In genomic region chr2:174248187-174248997, GRCh38 we compare ENCODE assay signal across 1 cellular context.
TF ChIP-seq lines count a peak whose summit lies in the region.

Gene OLA1 (minus strand): TSS chr2:174248532. CDS start chr2:174246815, 1,717 bp downstream.

TF ChIP-seq in K562, 482 proteins besides CTCF, POLR2A, EP300 and RAD21 (continued from another document):
- TF ChIP-seq, protein P1, sequence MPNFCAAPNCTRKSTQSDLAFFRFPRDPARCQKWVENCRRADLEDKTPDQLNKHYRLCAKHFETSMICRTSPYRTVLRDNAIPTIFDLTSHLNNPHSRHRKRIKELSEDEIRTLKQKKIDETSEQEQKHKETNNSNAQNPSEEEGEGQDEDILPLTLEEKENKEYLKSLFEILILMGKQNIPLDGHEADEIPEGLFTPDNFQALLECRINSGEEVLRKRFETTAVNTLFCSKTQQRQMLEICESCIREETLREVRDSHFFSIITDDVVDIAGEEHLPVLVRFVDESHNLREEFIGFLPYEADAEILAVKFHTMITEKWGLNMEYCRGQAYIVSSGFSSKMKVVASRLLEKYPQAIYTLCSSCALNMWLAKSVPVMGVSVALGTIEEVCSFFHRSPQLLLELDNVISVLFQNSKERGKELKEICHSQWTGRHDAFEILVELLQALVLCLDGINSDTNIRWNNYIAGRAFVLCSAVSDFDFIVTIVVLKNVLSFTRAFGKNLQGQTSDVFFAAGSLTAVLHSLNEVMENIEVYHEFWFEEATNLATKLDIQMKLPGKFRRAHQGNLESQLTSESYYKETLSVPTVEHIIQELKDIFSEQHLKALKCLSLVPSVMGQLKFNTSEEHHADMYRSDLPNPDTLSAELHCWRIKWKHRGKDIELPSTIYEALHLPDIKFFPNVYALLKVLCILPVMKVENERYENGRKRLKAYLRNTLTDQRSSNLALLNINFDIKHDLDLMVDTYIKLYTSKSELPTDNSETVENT (CRISPR knock-in tag; IDR thresholded peaks at IDR 0.05) = peak; percentile 94
- TF ChIP-seq NRF1 (conservative IDR thresholded peaks at IDR 0.05 in 1 of 2, IDR thresholded peaks at IDR 0.05 in 1 of 2) (peak; percentile 91 to 92), RBFOX2 (IDR thresholded peaks at IDR 0.05; ENCODE audit: low read depth, low read length) (peak; percentile 97), MTA1 (IDR thresholded peaks at IDR 0.05; ENCODE audit: borderline replicate concordance) (no peak), ZNF121 (CRISPR knock-in tag; conservative IDR thresholded peaks at IDR 0.05) (no peak), ZNF174 (CRISPR knock-in tag; IDR thresholded peaks at IDR 0.05) (no peak), ZNF212 (CRISPR knock-in tag; IDR thresholded peaks at IDR 0.05) (no peak), NR3C1 (CRISPR knock-in tag; IDR thresholded peaks at IDR 0.05) (peak; percentile 48; the same call in 1 of the 2 replicates), TBP (optimal IDR thresholded peaks at IDR 0.05; ENCODE audit: low read depth, low read length) (peak; percentile 89), XRCC4 (IDR thresholded peaks at IDR 0.05; ENCODE audit: extremely low read depth, insufficient read depth, insufficient read length) (no peak), YBX1 (IDR thresholded peaks at IDR 0.05) (no peak), RBM17 (IDR thresholded peaks at IDR 0.05; ENCODE audit: borderline replicate concordance, low read depth, low read length) (no peak), DACH1 (IDR thresholded peaks at IDR 0.05; ENCODE audit: partially characterized antibody) (peak; percentile 23), NFATC3 (IDR thresholded peaks at IDR 0.05) (no peak), BRD9 (IDR thresholded peaks at IDR 0.05; ENCODE audit: low read depth, partially characterized antibody) (no peak), PRMT5 (CRISPR knock-in tag; IDR thresholded peaks at IDR 0.05) (no peak; the same call in 1 of the 2 replicates), NFIC (IDR thresholded peaks at IDR 0.05) (peak; percentile 64), PHF20 (IDR thresholded peaks at IDR 0.05; ENCODE audit: partially characterized antibody) (peak; percentile 88), MGA (IDR thresholded peaks at IDR 0.05) (peak; percentile 99), ZNF23 (CRISPR knock-in tag; IDR thresholded peaks at IDR 0.05) (no peak), ZNF561 (CRISPR knock-in tag; conservative IDR thresholded peaks at IDR 0.05) (no peak), BRCA1 (IDR thresholded peaks at IDR 0.05) (no peak), BRCA1 (CRISPR knock-in tag; IDR thresholded peaks at IDR 0.05) (no peak), ZSCAN32 (CRISPR knock-in tag; IDR thresholded peaks at IDR 0.05) (no peak), ZNF239 (CRISPR knock-in tag; IDR thresholded peaks at IDR 0.05) (no peak), MAFK (IDR thresholded peaks at IDR 0.05; ENCODE audit: low read length) (no peak)
- TF ChIP-seq, protein P2, sequence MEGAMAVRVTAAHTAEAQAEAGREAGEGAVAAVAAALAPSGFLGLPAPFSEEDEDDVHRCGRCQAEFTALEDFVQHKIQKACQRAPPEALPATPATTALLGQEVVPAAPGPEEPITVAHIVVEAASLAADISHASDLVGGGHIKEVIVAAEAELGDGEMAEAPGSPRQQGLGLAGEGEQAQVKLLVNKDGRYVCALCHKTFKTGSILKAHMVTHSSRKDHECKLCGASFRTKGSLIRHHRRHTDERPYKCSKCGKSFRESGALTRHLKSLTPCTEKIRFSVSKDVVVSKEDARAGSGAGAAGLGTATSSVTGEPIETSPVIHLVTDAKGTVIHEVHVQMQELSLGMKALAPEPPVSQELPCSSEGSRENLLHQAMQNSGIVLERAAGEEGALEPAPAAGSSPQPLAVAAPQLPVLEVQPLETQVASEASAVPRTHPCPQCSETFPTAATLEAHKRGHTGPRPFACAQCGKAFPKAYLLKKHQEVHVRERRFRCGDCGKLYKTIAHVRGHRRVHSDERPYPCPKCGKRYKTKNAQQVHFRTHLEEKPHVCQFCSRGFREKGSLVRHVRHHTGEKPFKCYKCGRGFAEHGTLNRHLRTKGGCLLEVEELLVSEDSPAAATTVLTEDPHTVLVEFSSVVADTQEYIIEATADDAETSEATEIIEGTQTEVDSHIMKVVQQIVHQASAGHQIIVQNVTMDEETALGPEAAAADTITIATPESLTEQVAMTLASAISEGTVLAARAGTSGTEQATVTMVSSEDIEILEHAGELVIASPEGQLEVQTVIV (CRISPR knock-in tag; IDR thresholded peaks at IDR 0.05; ENCODE audit: borderline replicate concordance) = no peak; the same call in 1 of the 2 replicates
- TF ChIP-seq, protein P3, sequence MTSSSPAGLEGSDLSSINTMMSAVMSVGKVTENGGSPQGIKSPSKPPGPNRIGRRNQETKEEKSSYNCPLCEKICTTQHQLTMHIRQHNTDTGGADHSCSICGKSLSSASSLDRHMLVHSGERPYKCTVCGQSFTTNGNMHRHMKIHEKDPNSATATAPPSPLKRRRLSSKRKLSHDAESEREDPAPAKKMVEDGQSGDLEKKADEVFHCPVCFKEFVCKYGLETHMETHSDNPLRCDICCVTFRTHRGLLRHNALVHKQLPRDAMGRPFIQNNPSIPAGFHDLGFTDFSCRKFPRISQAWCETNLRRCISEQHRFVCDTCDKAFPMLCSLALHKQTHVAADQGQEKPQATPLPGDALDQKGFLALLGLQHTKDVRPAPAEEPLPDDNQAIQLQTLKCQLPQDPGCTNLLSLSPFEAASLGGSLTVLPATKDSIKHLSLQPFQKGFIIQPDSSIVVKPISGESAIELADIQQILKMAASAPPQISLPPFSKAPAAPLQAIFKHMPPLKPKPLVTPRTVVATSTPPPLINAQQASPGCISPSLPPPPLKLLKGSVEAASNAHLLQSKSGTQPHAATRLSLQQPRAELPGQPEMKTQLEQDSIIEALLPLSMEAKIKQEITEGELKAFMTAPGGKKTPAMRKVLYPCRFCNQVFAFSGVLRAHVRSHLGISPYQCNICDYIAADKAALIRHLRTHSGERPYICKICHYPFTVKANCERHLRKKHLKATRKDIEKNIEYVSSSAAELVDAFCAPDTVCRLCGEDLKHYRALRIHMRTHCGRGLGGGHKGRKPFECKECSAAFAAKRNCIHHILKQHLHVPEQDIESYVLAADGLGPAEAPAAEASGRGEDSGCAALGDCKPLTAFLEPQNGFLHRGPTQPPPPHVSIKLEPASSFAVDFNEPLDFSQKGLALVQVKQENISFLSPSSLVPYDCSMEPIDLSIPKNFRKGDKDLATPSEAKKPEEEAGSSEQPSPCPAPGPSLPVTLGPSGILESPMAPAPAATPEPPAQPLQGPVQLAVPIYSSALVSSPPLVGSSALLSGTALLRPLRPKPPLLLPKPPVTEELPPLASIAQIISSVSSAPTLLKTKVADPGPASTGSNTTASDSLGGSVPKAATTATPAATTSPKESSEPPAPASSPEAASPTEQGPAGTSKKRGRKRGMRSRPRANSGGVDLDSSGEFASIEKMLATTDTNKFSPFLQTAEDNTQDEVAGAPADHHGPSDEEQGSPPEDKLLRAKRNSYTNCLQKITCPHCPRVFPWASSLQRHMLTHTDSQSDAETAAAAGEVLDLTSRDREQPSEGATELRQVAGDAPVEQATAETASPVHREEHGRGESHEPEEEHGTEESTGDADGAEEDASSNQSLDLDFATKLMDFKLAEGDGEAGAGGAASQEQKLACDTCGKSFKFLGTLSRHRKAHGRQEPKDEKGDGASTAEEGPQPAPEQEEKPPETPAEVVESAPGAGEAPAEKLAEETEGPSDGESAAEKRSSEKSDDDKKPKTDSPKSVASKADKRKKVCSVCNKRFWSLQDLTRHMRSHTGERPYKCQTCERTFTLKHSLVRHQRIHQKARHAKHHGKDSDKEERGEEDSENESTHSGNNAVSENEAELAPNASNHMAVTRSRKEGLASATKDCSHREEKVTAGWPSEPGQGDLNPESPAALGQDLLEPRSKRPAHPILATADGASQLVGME (CRISPR knock-in tag; IDR thresholded peaks at IDR 0.05) = peak; percentile 76; the same call in 1 of the 2 replicates
- TF ChIP-seq, protein P4, sequence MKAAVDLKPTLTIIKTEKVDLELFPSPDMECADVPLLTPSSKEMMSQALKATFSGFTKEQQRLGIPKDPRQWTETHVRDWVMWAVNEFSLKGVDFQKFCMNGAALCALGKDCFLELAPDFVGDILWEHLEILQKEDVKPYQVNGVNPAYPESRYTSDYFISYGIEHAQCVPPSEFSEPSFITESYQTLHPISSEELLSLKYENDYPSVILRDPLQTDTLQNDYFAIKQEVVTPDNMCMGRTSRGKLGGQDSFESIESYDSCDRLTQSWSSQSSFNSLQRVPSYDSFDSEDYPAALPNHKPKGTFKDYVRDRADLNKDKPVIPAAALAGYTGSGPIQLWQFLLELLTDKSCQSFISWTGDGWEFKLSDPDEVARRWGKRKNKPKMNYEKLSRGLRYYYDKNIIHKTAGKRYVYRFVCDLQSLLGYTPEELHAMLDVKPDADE (conservative IDR thresholded peaks at IDR 0.05; ENCODE audit: control insufficient read depth, low read depth, low read length) = peak; percentile 54
- TF ChIP-seq, protein P5, sequence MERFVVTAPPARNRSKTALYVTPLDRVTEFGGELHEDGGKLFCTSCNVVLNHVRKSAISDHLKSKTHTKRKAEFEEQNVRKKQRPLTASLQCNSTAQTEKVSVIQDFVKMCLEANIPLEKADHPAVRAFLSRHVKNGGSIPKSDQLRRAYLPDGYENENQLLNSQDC (CRISPR knock-in tag; IDR thresholded peaks at IDR 0.05) = peak; percentile 85
- TF ChIP-seq, protein P6, sequence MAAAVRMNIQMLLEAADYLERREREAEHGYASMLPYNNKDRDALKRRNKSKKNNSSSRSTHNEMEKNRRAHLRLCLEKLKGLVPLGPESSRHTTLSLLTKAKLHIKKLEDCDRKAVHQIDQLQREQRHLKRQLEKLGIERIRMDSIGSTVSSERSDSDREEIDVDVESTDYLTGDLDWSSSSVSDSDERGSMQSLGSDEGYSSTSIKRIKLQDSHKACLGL (CRISPR knock-in tag; IDR thresholded peaks at IDR 0.05; ENCODE audit: borderline replicate concordance, poor library complexity, severe bottlenecking) = peak; percentile 49
TF ChIP-seq in K562: peak in this region for 181.
